ENCODE assay signal across 17 cellular contexts in the genomic region with DNA sequence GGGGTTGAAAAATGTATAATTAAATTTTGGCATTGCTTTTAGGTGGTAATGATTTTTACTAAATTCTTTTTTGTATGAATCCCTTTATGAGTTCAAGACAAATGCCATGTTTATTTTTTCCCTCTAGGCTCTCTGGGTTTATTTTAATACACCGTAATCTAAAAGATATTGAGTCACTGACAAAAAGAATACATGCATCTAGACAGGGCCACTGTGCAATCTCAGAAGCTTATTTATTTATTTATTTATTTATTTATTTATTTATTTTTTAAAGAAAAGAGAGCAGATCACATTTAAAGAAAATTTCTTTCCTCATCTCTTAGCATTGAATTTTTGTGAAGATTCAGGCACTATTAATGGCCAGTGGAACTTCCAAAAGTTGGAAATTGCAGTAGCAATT.
"Had no signal": no experiment of that assay in that cellular context is flagged by ENCODE, and none has a peak within 500 bp of the region (broad histone marks: within the 10 kb centered on the region; RNA-seq: fewer than 3 reads in every experiment).

No MANE protein-coding gene starts in this region.

- H3K9ac ChIP-seq: KMS-11 had no signal

- ATAC-seq: K562, SK-N-SH treated with all-trans-retinoic acid at 6 μM for 48 hours had no signal

- H3K27me3 ChIP-seq: SJCRH30 had no signal

- H3K27ac ChIP-seq: HL-60, KMS-11, SJCRH30 had no signal

- H3K9me3 ChIP-seq: SJCRH30 had no signal

- H3K4me3 ChIP-seq: K562, SJCRH30 had no signal

- DNase-seq: Kasumi-1, MM.1S, NCI-H1436, NCI-H187, NCI-H2029, NCI-H226, NCI-H510A, NCI-H524 treated with DMSO at 0.1 percent for 48 hours, NCI-H774, RPMI8226 had no signal

- H3K36me3 ChIP-seq: SJCRH30 had no signal

- FAIRE-seq: HTR-8/SVneo, K562, RCC 7860 had no signal

- H3K4me2 ChIP-seq: KMS-11 had no signal
